ENCODE assay signal across 9 cellular contexts in the genomic region with DNA sequence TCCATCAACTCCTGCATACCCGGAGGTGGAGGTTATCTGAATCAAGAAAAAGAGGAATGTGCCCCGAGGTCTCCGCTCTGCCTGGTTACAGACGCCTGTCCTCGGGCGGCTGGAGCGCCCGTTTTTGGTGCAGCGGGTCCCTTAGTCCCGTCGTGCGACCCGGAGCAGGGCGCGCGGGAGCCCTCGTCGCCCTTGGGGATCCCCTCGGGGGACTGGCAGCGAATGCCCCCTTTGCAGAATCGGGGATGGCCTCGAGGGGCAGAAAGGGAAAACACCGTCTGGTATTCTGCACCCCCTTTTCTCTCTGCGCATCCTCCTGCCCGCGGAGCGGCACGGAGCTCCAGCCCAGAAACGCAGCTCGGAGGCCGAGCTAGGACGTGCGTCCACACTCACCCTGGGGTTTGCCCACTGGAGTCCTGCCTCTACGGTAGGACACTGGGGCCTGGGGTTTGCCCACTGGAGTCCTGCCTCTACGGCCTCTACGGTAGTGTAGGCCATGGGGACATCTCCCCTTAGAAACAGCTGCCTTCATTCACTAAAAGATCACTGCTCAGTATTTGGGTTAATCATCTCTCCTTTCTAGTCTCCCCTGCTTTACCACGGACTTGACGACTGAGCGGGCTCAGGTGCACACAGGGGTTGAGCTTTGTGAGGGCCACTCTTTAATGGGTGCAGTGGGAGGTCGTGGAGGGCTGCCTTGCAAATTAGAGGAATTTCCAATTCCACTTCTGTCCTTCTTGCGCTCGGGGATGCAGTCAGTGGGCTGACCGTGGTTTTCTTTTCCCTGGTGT. TPM values are rescaled to one million over a fixed set of nuclear protein-coding genes. Genes with fewer than 3 reads are reported as not detected.
DNase-seq lines count a peak whose midpoint lies in the region; ATAC-seq and TF ChIP-seq lines count a peak whose summit lies in the region.
"Had no signal": no experiment of that assay in that cellular context is flagged by ENCODE, and none has a peak within 500 bp of the region (broad histone marks: within the 10 kb centered on the region; RNA-seq: fewer than 3 reads in every experiment).

No MANE protein-coding gene starts in this region.

- peak overlapping the region; percentile 88 to 99 (median 98) for H3K27ac Mint-ChIP-seq in nephron

- H3K27me3 Mint-ChIP-seq in nephron (ENCODE audit: low read depth): peaks cover 4% of the 10 kb centered on the region

- peaks cover 5% of the 10 kb centered on the region for H3K9me3 Mint-ChIP-seq in nephron

- H3K4me3 Mint-ChIP-seq in nephron: peak overlapping the region; percentile 99 to 100 (median 99)

- H3K4me1 ChIP-seq in ACC112 (ENCODE audit: control insufficient read depth, insufficient read depth, low read length, unreplicated experiment): peaks cover 12% of the 10 kb centered on the region

- H3K27ac ChIP-seq in ACC112 (ENCODE audit: low read depth, low read length): peak overlapping the region; percentile 20; the same call in 1 of the 2 replicates

- H3K36me3 Mint-ChIP-seq in nephron (ENCODE audit: low read depth): peaks cover 1% of the 10 kb centered on the region

- peaks cover 65% of the 10 kb centered on the region for H3K79me2 ChIP-seq in ACC112 (ENCODE audit: control insufficient read depth, insufficient read depth, low read length, unreplicated experiment)

- TF ChIP-seq CTCF in epithelial cell of proximal tubule (conservative IDR thresholded peaks at IDR 0.05; ENCODE audit: low read depth, low read length) (no peak), nephron (IDR thresholded peaks at IDR 0.05; ENCODE audit: unreplicated experiment in 3 of 3) (no peak)

- H3K4me3 ChIP-seq in ACC112 (ENCODE audit: low read depth, low read length) (peak overlapping the region; percentile 98), epithelial cell of proximal tubule (ENCODE audit: low read depth, low read length) (peak overlapping the region; percentile 95)

- H2AFZ ChIP-seq in ACC112 (ENCODE audit: low read length, unreplicated experiment): peak overlapping the region; percentile 64

- peak; percentile 66 for DNase-seq in NCI-H69 (lab: John Stamatoyannopoulos, UW)
- no peak for DNase-seq in epithelial cell of proximal tubule (ENCODE audit: low read depth)
- no peak for DNase-seq in globus pallidus (ENCODE audit: low spot score)
- DNase-seq in SIG-M5 (lab: John Stamatoyannopoulos, UW): no peak

- no peak for ATAC-seq in GM18520 (IDR thresholded peaks at IDR 0.05; ENCODE audit: unreplicated experiment)
- ATAC-seq in GM21786 (IDR thresholded peaks at IDR 0.05; ENCODE audit: unreplicated experiment): no peak
- ATAC-seq: Panc1 had no signal

- H3K36me3 ChIP-seq in ACC112 (ENCODE audit: insufficient read depth, low read length): no peaks in the 10 kb centered on the region

- no peaks in the 10 kb centered on the region for H3K27me3 ChIP-seq in ACC112 (ENCODE audit: insufficient read depth, low read length)

- peaks cover 20% of the 10 kb centered on the region for H3K4me1 Mint-ChIP-seq in nephron

RNA-seq across cellular contexts. Expression of a gene that starts 2.4 kb away (rescaled TPM):
- 13.5 and 16.9 TPM in 2 replicates for total RNA-seq in epithelial cell of proximal tubule
